17 cellular contexts compared by ENCODE assay signal in the genomic region with DNA sequence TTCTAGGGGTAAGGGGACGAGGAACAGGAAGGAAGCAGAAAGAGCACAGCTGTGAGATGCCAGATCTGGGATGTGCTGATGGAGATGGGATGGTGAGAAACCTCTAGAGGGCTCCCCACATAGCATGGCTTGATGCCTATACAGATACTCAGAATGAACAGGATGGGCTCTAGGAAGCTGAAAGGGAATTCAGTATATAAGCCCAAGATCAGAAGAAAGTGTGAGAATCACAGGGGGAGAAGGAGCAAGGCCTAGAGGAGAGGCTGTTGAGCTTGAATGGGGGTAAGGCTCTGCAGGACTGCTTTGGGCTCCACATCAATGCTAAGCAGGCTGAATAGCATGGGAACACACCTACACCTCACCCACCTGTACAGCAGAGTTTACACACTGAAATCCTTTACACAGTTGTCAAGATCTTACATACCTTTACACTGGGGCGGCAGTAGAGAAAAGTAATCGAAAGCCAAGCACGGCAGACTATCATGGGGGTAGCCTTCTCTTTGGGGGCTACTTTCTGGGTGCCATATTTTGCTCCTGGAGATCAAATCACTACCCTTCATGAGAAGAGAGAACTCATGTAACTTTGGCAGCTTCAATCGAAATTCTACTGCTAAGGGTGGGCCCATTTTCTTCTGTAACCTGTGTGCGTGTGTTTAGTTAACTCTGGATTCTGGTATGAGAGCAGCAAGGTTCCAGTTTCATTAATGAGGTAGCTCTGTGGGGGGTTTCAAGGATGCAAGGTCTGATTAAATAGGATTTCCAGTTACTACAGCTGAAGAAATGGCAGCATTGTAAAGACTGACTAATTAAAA. TPM values are rescaled to one million over a fixed set of nuclear protein-coding genes. Genes with fewer than 3 reads are reported as not detected.
DNase-seq lines count a peak whose midpoint lies in the region; ATAC-seq, FAIRE-seq and TF ChIP-seq lines count a peak whose summit lies in the region.
"Had no signal": no experiment of that assay in that cellular context is flagged by ENCODE, and none has a peak within 500 bp of the region (broad histone marks: within the 10 kb centered on the region; RNA-seq: fewer than 3 reads in every experiment).

No MANE protein-coding gene starts in this region.

- H3K4me2 ChIP-seq in OCI-LY7 (ENCODE audit: low read length) (no peak overlapping the region), astrocyte (ENCODE audit: low read length) (no peak overlapping the region)

- CTCF ChIA-PET in activated CD8-positive, alpha-beta memory T cell treated with anti-CD3 and anti-CD28 coated beads, Interleukin-2, amount 10 ng/mL, durations not matched to agents 7 days and 5 days (lab: Charles Lee): interaction anchor here (0.9 to 4.1 kb wide), 10 partner anchors 8 to 702 kb away, joined by 3 to 24 read pairs (median 6); a partner anchor contains a TSS
- CTCF ChIA-PET in OCI-LY7 (lab: Charles Lee; ENCODE audit: unreplicated experiment): no interaction called here

- no TSS peak for BruUV-seq in OCI-LY7 (replicated peaks; lab: Mats Ljungman, UMichigan)

- no peaks in the 10 kb centered on the region for H3K79me2 ChIP-seq in OCI-LY7 (ENCODE audit: insufficient read depth, low read depth, low read length)
- no peaks in the 10 kb centered on the region for H3K79me2 ChIP-seq in astrocyte (ENCODE audit: insufficient read depth, low read length)

- ATAC-seq in activated CD8-positive, alpha-beta memory T cell treated with anti-CD3 and anti-CD28 coated beads, Interleukin-2, amount 10 ng/mL, durations not matched to agents 7 days and 5 days: no peak
- peak; percentile 67 for ATAC-seq in stimulated activated effector memory CD8-positive, alpha-beta T cell treated with anti-CD3 and anti-CD28 coated beads, Interleukin-12 subunit alpha, Interleukin-12 subunit beta, amount 100 ng/mL, for 72 hours
- no peak for ATAC-seq in HG02623 (IDR thresholded peaks at IDR 0.05; ENCODE audit: unreplicated experiment)

- DNase-seq in activated CD8-positive, alpha-beta memory T cell treated with anti-CD3 and anti-CD28 coated beads, Interleukin-2, amount 10 ng/mL, durations not matched to agents 7 days and 5 days: no peak
- DNase-seq in activated CD8-positive, alpha-beta memory T cell treated with anti-CD3 and anti-CD28 coated beads for 24 hours: no peak
- DNase-seq in OCI-LY7 (ENCODE audit: low spot score): no peak
- no peak for DNase-seq in astrocyte (ENCODE audit: low read depth)
- DNase-seq in stimulated activated effector memory CD8-positive, alpha-beta T cell treated with anti-CD3 and anti-CD28 coated beads, Interleukin-12 subunit alpha, Interleukin-12 subunit beta, amount 100 ng/mL, for 72 hours (ENCODE audit: low spot score in 2 of 2): no peak
- DNase-seq in erythroblast (lab: John Stamatoyannopoulos, UW): no peak
- no peak for DNase-seq in inferior parietal cortex (ENCODE audit: extremely low spot score)
- DNase-seq: DMS79 treated with DMSO at 0.1 percent for 48 hours, NCI-H1694, NCI-H69, posterior cingulate gyrus, SHP77 treated with DMSO at 0.1 percent for 48 hours, upper lobe of right lung had no signal

- H4K20me1 ChIP-seq in OCI-LY7 (ENCODE audit: insufficient read depth, low read length) (no peaks in the 10 kb centered on the region), astrocyte (ENCODE audit: insufficient read depth, low read length) (peaks cover 3% of the 10 kb centered on the region)

- peaks cover 84% of the 10 kb centered on the region for H3K4me1 Mint-ChIP-seq in activated CD8-positive, alpha-beta memory T cell treated with anti-CD3 and anti-CD28 coated beads, Interleukin-2, amount 10 ng/mL, durations not matched to agents 7 days and 5 days
- peaks cover 12% of the 10 kb centered on the region for H3K4me1 Mint-ChIP-seq in astrocyte (ENCODE audit: low read depth, unreplicated experiment)
- H3K4me1 Mint-ChIP-seq in stimulated activated effector memory CD8-positive, alpha-beta T cell treated with anti-CD3 and anti-CD28 coated beads, Interleukin-12 subunit alpha, Interleukin-12 subunit beta, amount 100 ng/mL, for 72 hours: peaks cover 72% of the 10 kb centered on the region

- no peaks in the 10 kb centered on the region for H3K9me3 ChIP-seq in OCI-LY7 (ENCODE audit: low read length)
- H3K9me3 ChIP-seq in astrocyte (ENCODE audit: insufficient read depth, low read depth, low read length): no peaks in the 10 kb centered on the region
- H3K9me3 ChIP-seq: upper lobe of right lung had no signal

- H3K27me3 ChIP-seq in astrocyte (ENCODE audit: insufficient read depth, low read length): peaks cover 3% of the 10 kb centered on the region

- peaks cover 79% of the 10 kb centered on the region for H3K36me3 Mint-ChIP-seq in activated CD8-positive, alpha-beta memory T cell treated with anti-CD3 and anti-CD28 coated beads, Interleukin-2, amount 10 ng/mL, durations not matched to agents 7 days and 5 days
- no peaks in the 10 kb centered on the region for H3K36me3 Mint-ChIP-seq in astrocyte (ENCODE audit: low read depth, unreplicated experiment)
- H3K36me3 Mint-ChIP-seq in stimulated activated effector memory CD8-positive, alpha-beta T cell treated with anti-CD3 and anti-CD28 coated beads, Interleukin-12 subunit alpha, Interleukin-12 subunit beta, amount 100 ng/mL, for 72 hours: peaks cover 98% of the 10 kb centered on the region

- H3K9ac ChIP-seq in astrocyte (ENCODE audit: low read length): no peak overlapping the region

- intact Hi-C loops in OCI-LY7 (cut with micrococcal nuclease; ENCODE audit: unreplicated experiment): no loop called here

- POLR2A ChIA-PET in OCI-LY7 (lab: Charles Lee): interaction anchor here (0.5 to 4.5 kb wide), 2 partner anchors 11 to 315 kb away, joined by 3 to 24 read pairs; no protein-coding TSS in a partner anchor

- H2AFZ ChIP-seq in OCI-LY7 (ENCODE audit: low read length) (no peak overlapping the region), astrocyte (ENCODE audit: low read depth, low read length) (no peak overlapping the region)

- no peak for FAIRE-seq in astrocyte (lab: Jason Lieb, UNC)
- FAIRE-seq: GM12891, islet of Langerhans had no signal

- H3K27ac ChIP-seq in OCI-LY7 (ENCODE audit: low read depth, low read length, poor library complexity, severe bottlenecking) (no peak overlapping the region), astrocyte (ENCODE audit: low read depth, low read length) (no peak overlapping the region)
- H3K27ac ChIP-seq: coronary artery, upper lobe of right lung had no signal

- H3K36me3 ChIP-seq in OCI-LY7 (ENCODE audit: insufficient read depth, low read length) (no peaks in the 10 kb centered on the region), astrocyte (ENCODE audit: insufficient read depth, low read length) (no peaks in the 10 kb centered on the region)

- TF ChIP-seq POLR2A in erythroblast (IDR thresholded peaks at IDR 0.05; ENCODE audit: low read length): no peak

- peaks cover 8% of the 10 kb centered on the region for H3K9me3 Mint-ChIP-seq in activated CD8-positive, alpha-beta memory T cell treated with anti-CD3 and anti-CD28 coated beads, Interleukin-2, amount 10 ng/mL, durations not matched to agents 7 days and 5 days (ENCODE audit: low read depth)
- H3K9me3 Mint-ChIP-seq in astrocyte (ENCODE audit: unreplicated experiment): peaks cover 3% of the 10 kb centered on the region
- peaks cover 10% of the 10 kb centered on the region for H3K9me3 Mint-ChIP-seq in stimulated activated effector memory CD8-positive, alpha-beta T cell treated with anti-CD3 and anti-CD28 coated beads, Interleukin-12 subunit alpha, Interleukin-12 subunit beta, amount 100 ng/mL, for 72 hours

- no peaks in the 10 kb centered on the region for H3K9me2 ChIP-seq in OCI-LY7 (ENCODE audit: insufficient read depth, low read length)

- no peaks in the 10 kb centered on the region for H3K27me3 Mint-ChIP-seq in activated CD8-positive, alpha-beta memory T cell treated with anti-CD3 and anti-CD28 coated beads, Interleukin-2, amount 10 ng/mL, durations not matched to agents 7 days and 5 days
- peaks cover 15% of the 10 kb centered on the region for H3K27me3 Mint-ChIP-seq in astrocyte (ENCODE audit: low read depth, unreplicated experiment)

- H3K4me1 ChIP-seq in OCI-LY7 (ENCODE audit: insufficient read depth, low read length, poor library complexity, severe bottlenecking) (peaks cover 9% of the 10 kb centered on the region), astrocyte (ENCODE audit: insufficient read depth, low read length) (peaks cover 5% of the 10 kb centered on the region)

- H3K4me3 Mint-ChIP-seq in activated CD8-positive, alpha-beta memory T cell treated with anti-CD3 and anti-CD28 coated beads, Interleukin-2, amount 10 ng/mL, durations not matched to agents 7 days and 5 days: peak overlapping the region; percentile 60
- no peak overlapping the region for H3K4me3 Mint-ChIP-seq in astrocyte (ENCODE audit: unreplicated experiment)
- H3K4me3 Mint-ChIP-seq in stimulated activated effector memory CD8-positive, alpha-beta T cell treated with anti-CD3 and anti-CD28 coated beads, Interleukin-12 subunit alpha, Interleukin-12 subunit beta, amount 100 ng/mL, for 72 hours: peak overlapping the region; percentile 97

- H3K4me3 ChIP-seq in OCI-LY7 (ENCODE audit: low read depth, low read length, poor library complexity, severe bottlenecking): no peak overlapping the region
- no peak overlapping the region for H3K4me3 ChIP-seq in astrocyte (ENCODE audit: insufficient read depth, low read depth, low read length)
- H3K4me3 ChIP-seq: coronary artery, upper lobe of right lung had no signal

- TF ChIP-seq CTCF in OCI-LY7 (conservative IDR thresholded peaks at IDR 0.05; ENCODE audit: low read length): peak; percentile 45; the same call in 1 of the 2 replicates
- no peak for TF ChIP-seq CTCF in astrocyte (IDR thresholded peaks at IDR 0.05; ENCODE audit: insufficient read depth, low read depth, low read length)

- peak overlapping the region; percentile 91 for H3K27ac Mint-ChIP-seq in activated CD8-positive, alpha-beta memory T cell treated with anti-CD3 and anti-CD28 coated beads, Interleukin-2, amount 10 ng/mL, durations not matched to agents 7 days and 5 days
- H3K27ac Mint-ChIP-seq in astrocyte (ENCODE audit: unreplicated experiment): peak overlapping the region; percentile 75
- H3K27ac Mint-ChIP-seq in stimulated activated effector memory CD8-positive, alpha-beta T cell treated with anti-CD3 and anti-CD28 coated beads, Interleukin-12 subunit alpha, Interleukin-12 subunit beta, amount 100 ng/mL, for 72 hours: peak overlapping the region; percentile 96

RNA-seq across cellular contexts. Expression of a gene that starts 30.6 kb away (rescaled TPM):
- 100 to 1,000 TPM; 177 to 208 TPM for total RNA-seq in activated CD8-positive, alpha-beta memory T cell treated with anti-CD3 and anti-CD28 coated beads, Interleukin-2, amount 10 ng/mL, durations not matched to agents 7 days and 5 days
- not detected in 2 replicates for total RNA-seq in OCI-LY7 (2014; rRNA removed; shearing (Covaris generic))
- total RNA-seq in OCI-LY7 (2022) (not detected in 2 replicates), astrocyte (0.94 and 1.7 TPM in 2 replicates)

Comparison
In these comparisons a context has a peak if more than half of its experiments do, and no peak if none do; other contexts are left out.
1. RNA of a gene that starts 30.6 kb away (total RNA-seq): 177 to 208 TPM in activated CD8-positive, alpha-beta memory T cell treated with anti-CD3 and anti-CD28 coated beads, Interleukin-2, amount 10 ng/mL, durations not matched to agents 7 days and 5 days; 0.94 to 1.7 TPM in astrocyte and not detected in OCI-LY7; every median in the first group is over 10 times any median in the second.
2. Peak in every context shown above with its lines, with median percentiles within 50 percentile points of each other: H3K27ac Mint-ChIP-seq.